ENCODE assay signal across 8 cellular contexts in the genomic region with DNA sequence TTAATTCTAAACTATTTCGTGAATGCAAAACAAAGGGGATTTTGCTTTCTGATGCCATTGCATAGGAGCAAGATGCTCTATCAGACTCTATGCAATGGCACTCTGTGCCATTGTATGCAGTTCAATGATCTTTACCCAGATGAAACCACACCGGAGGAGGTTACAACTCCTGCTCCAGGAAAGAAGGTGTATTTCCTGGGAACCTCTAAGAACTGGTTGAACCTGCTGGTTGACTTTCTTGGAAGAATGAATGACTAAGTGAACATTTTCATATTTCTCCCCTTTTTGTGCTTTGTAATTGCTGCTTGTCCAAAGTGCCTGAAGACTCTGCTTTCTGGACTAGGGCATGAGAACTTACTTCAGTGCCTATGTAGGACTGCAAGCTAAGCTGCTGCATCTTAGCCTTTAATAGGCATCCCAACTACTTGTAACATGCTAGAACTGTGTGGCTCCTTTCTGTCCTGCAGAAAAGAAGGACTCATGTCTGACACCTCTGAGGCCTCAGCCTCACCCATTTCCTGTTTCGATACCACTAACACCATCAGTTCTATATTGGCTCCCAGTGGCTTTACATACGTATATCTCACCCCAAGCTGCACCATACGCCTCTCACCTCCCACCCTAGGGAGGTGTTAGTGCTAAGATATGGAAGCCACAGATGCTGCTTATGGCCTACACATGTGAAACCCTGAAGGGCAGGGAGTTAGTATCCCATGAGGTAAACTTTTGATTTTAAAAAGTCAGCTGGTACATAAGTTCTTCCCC.
DNase-seq lines count a peak whose midpoint lies in the region; ATAC-seq and TF ChIP-seq lines count a peak whose summit lies in the region.

No MANE protein-coding gene starts in this region.

- TF ChIP-seq CTCF in OCI-LY7 (conservative IDR thresholded peaks at IDR 0.05; ENCODE audit: low read length): no peak

- ATAC-seq in HG02870 (IDR thresholded peaks at IDR 0.05; ENCODE audit: unreplicated experiment) (peak; percentile 90), aorta (ENCODE audit: low FRiP score) (no peak)

- POLR2A ChIA-PET in OCI-LY7 (lab: Charles Lee): interaction anchor here (0.5 to 1.0 kb wide), 4 partner anchors 9 to 350 kb away, joined by 3 read pairs; no protein-coding TSS in a partner anchor

- H3K9me2 ChIP-seq in OCI-LY7 (ENCODE audit: insufficient read depth, low read length): no peaks in the 10 kb centered on the region

- H3K4me1 ChIP-seq in OCI-LY7 (ENCODE audit: insufficient read depth, low read length, poor library complexity, severe bottlenecking): peaks cover 40% of the 10 kb centered on the region
- peaks cover 22 to 35% of the 10 kb centered on the region in 2 donors for H3K4me1 ChIP-seq in mucosa of rectum (ENCODE audit: control insufficient read depth in 2 of 2, insufficient read depth in 2 of 2, low read length in 2 of 2)
- peaks cover 0 to 2% of the 10 kb centered on the region in 2 donors for H3K4me1 ChIP-seq in aorta (ENCODE audit: control insufficient read depth in 1 of 2, insufficient read depth in 2 of 2, low read length in 2 of 2)

- H3K79me2 ChIP-seq in OCI-LY7 (ENCODE audit: insufficient read depth, low read depth, low read length): no peaks in the 10 kb centered on the region

- 87% methylated on average over 5 of the region's 5 CpGs for WGBS in aorta, 2 donors

- H4K20me1 ChIP-seq in OCI-LY7 (ENCODE audit: insufficient read depth, low read length): no peaks in the 10 kb centered on the region

- H3K36me3 ChIP-seq in OCI-LY7 (ENCODE audit: insufficient read depth, low read length) (no peaks in the 10 kb centered on the region), mucosa of rectum (ENCODE audit: control insufficient read depth in 2 of 2, insufficient read depth in 2 of 2, low read length in 2 of 2) (no peaks in the 10 kb centered on the region), aorta (ENCODE audit: control insufficient read depth in 1 of 2, insufficient read depth in 2 of 2, low read length in 1 of 2) (no peaks in the 10 kb centered on the region)

- CTCF ChIA-PET in OCI-LY7 (lab: Charles Lee; ENCODE audit: unreplicated experiment): no interaction called here

- H2AFZ ChIP-seq in OCI-LY7 (ENCODE audit: low read length): peak overlapping the region; percentile 74; the same call in 1 of the 2 replicates

- intact Hi-C loops in OCI-LY7 (cut with micrococcal nuclease; ENCODE audit: unreplicated experiment) (loop anchor here (2.0 kb wide), 1 partner anchor 143 kb away; no protein-coding TSS in a partner anchor), aorta (cut with DNase I) (loop anchor here in 1 of 2 donors (5.0 kb wide), 1 partner anchor 193 kb away; a partner anchor contains a TSS)

- no peak overlapping the region for H3K27ac ChIP-seq in OCI-LY7 (ENCODE audit: low read depth, low read length, poor library complexity, severe bottlenecking)
- H3K27ac ChIP-seq in mucosa of rectum (ENCODE audit: low read depth in 2 of 2, low read length in 2 of 2): peak overlapping the region; percentile 63 to 64
- H3K27ac ChIP-seq in aorta (ENCODE audit: low read depth in 1 of 2, low read length in 2 of 2): no peak overlapping the region

- H3K27me3 ChIP-seq in mucosa of rectum (ENCODE audit: control insufficient read depth in 2 of 2, insufficient read depth in 2 of 2, low read length in 2 of 2) (no peaks in the 10 kb centered on the region), aorta (ENCODE audit: control insufficient read depth in 1 of 2, insufficient read depth in 2 of 2, low read length in 1 of 2) (no peaks in the 10 kb centered on the region)

- H3K9me3 ChIP-seq in OCI-LY7 (ENCODE audit: low read length): no peaks in the 10 kb centered on the region
- H3K9me3 ChIP-seq in mucosa of rectum (ENCODE audit: control insufficient read depth in 2 of 2, low read length in 2 of 2): no peaks in the 10 kb centered on the region
- no peaks in the 10 kb centered on the region for H3K9me3 ChIP-seq in aorta (ENCODE audit: control insufficient read depth, low read length)

- H3K9ac ChIP-seq in mucosa of rectum (ENCODE audit: low read depth in 1 of 2, low read length in 2 of 2): peak overlapping the region in 1 of 2 donors; percentile 3

- BruUV-seq in OCI-LY7 (replicated peaks; lab: Mats Ljungman, UMichigan): no TSS peak

- peak overlapping the region; percentile 32 for H3K4me2 ChIP-seq in OCI-LY7 (ENCODE audit: low read length)

- H3K4me3 ChIP-seq in OCI-LY7 (ENCODE audit: low read depth, low read length, poor library complexity, severe bottlenecking): no peak overlapping the region
- H3K4me3 ChIP-seq in mucosa of rectum (ENCODE audit: low read length in 2 of 2): no peak overlapping the region
- no peak overlapping the region for H3K4me3 ChIP-seq in aorta (ENCODE audit: low read length in 2 of 2)

- peak; percentile 11 for DNase-seq in GM19240 (ENCODE audit: insufficient read length, low spot score)
- peak; percentile 26 for DNase-seq in OCI-LY7 (ENCODE audit: low spot score)
- DNase-seq in central memory CD4-positive, alpha-beta T cell: no peak
- DNase-seq in H4 (ENCODE audit: low spot score): no peak
- DNase-seq in NCI-H2196 treated with DMSO at 0.1 percent for 48 hours (lab: John Stamatoyannopoulos, UW; ENCODE audit: unreplicated experiment): no peak
- DNase-seq in aorta: no peak

Comparison
In these comparisons a context has a peak if more than half of its experiments do, and no peak if none do; other contexts are left out.
1. DNase-seq: peak in GM19240 (single experiment) and OCI-LY7 (single experiment); none in central memory CD4-positive, alpha-beta T cell (single experiment), H4 (single experiment), NCI-H2196 treated with DMSO at 0.1 percent for 48 hours (single experiment) and aorta (0 of 2).
2. H3K27ac ChIP-seq: peak in mucosa of rectum (2 of 2); none in OCI-LY7 (single experiment) and aorta (0 of 2).